10 cellular contexts compared by ENCODE assay signal in the genomic region with DNA sequence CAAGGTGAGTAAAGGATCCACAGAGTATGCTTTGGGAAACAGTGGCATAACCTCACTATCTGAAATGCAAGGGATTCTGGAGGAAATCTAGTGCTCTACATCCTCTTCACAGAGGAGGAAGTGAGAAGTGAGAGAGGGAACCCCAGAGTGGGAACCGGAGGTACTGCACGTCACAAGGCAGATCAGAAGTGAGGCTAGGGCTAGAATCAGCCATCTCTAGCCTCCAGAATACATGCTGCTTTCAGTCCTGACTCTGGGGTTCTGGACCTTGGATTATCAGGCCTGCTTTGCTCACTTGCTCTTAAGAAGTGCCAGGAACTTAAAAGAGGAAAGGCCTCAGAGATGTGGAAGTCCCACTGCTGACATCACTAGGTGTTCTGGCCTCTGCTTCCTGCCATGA.
DNase-seq lines count a peak whose midpoint lies in the region; ATAC-seq lines count a peak whose summit lies in the region.
"Had no signal": no experiment of that assay in that cellular context is flagged by ENCODE, and none has a peak within 500 bp of the region (broad histone marks: within the 10 kb centered on the region; RNA-seq: fewer than 3 reads in every experiment).

No MANE protein-coding gene starts in this region.

- no peak overlapping the region for H3K4me3 ChIP-seq in HAP-1
- H3K4me3 ChIP-seq: thyroid gland had no signal

- peak; percentile 83 for ATAC-seq in HG02852 (IDR thresholded peaks at IDR 0.05; ENCODE audit: unreplicated experiment)

- peaks cover 6% of the 10 kb centered on the region for H3K4me1 ChIP-seq in HAP-1
- H3K4me1 ChIP-seq: thyroid gland had no signal

- H3K27me3 ChIP-seq in HAP-1 (ENCODE audit: low read depth): peaks cover 49% of the 10 kb centered on the region
- H3K27me3 ChIP-seq: thyroid gland had no signal

- no peaks in the 10 kb centered on the region for H3K36me3 ChIP-seq in HAP-1 (replicated peaks)
- H3K36me3 ChIP-seq: thyroid gland had no signal

- in situ Hi-C loops in HAP-1 (cut with MboI; ENCODE audit: low sequenced_read_pairs): loop anchor here (25.0 kb wide), 1 partner anchor 661 kb away; no protein-coding TSS in a partner anchor

- H3K9me3 ChIP-seq in HAP-1: no peaks in the 10 kb centered on the region
- H3K9me3 ChIP-seq: thyroid gland had no signal

- DNase-seq in GM19238 (ENCODE audit: insufficient read length, low spot score) (peak; percentile 48), NOMO-1 (lab: John Stamatoyannopoulos, UW; ENCODE audit: unreplicated experiment in 2 of 2) (peak; percentile 54 to 89), pons (ENCODE audit: low spot score) (peak; percentile 81), HAP-1 (ENCODE audit: low spot score in 2 of 2) (no peak), NCI-H446 (lab: John Stamatoyannopoulos, UW) (no peak), DMS153 treated with DMSO at 0.1 percent for 48 hours (lab: John Stamatoyannopoulos, UW; ENCODE audit: unreplicated experiment) (no peak), NCI-H2029 (lab: John Stamatoyannopoulos, UW) (no peak)
- DNase-seq: stimulated activated CD4-positive, alpha-beta T cell treated with anti-CD3 and anti-CD28 coated beads, Interleukin-15, amount 100 ng/mL, for 24 hours; thyroid gland had no signal

Comparison
In these comparisons a context has a peak if more than half of its experiments do, and no peak if none do; other contexts are left out.
1. DNase-seq: peak in GM19238 (single experiment), NOMO-1 (2 of 2) and pons (single experiment); none in HAP-1 (0 of 2), NCI-H446 (0 of 2), DMS153 treated with DMSO at 0.1 percent for 48 hours (single experiment) and NCI-H2029 (single experiment).